In the genomic region with DNA sequence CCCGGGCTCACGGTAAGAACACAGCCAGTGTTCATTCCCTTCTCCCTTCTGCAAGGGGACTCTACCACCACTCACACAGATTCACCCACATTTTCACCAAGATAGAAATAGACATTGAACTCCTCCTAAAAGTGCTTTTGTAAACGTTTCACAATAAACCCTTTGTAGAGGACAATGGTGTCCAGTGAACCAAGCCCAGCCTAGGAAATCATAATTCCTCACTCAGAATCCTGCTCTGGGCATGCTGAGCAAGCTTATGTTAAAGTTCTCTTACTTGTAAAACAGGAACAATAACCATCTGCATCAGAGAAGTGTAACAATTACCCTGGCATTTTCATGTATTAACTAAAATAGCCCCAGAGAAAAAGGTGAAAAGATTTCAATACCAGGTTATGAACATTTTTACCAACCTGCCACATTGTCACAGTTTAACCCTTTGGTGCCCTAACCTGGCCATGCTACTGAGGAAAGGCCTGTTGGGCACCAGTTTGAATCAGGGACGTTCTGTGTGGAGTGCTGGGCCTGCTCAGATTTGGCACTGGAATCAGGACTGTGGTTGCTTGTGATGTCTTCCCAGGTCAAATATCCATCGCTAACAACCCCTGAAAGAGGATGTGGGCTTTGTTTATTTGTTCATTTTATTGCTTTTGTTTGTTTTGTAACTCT, we compare ENCODE assay signal across 19 cellular contexts. TPM values are rescaled to one million over a fixed set of nuclear protein-coding genes. Genes with fewer than 3 reads are reported as not detected.
DNase-seq lines count a peak whose midpoint lies in the region; ATAC-seq lines count a peak whose summit lies in the region.
"Had no signal": no experiment of that assay in that cellular context is flagged by ENCODE, and none has a peak within 500 bp of the region (broad histone marks: within the 10 kb centered on the region; RNA-seq: fewer than 3 reads in every experiment).

No MANE protein-coding gene starts in this region.

- no peak for DNase-seq in activated naive CD4-positive, alpha-beta T cell treated with anti-CD3 and anti-CD28 coated beads, Interleukin-2, amount 10 ng/mL, durations not matched to agents 7 days and 5 days
- no peak for DNase-seq in activated naive CD4-positive, alpha-beta T cell treated with anti-CD3 and anti-CD28 coated beads, Interleukin-2, amount 50 U/mL, for 16 hours
- DNase-seq in activated T-helper 2 cell treated with anti-CD3 and anti-CD28 coated beads, Interferon-gamma antibody, Interleukin-2, Interleukin-4, amounts not matched to agents 10 μg/mL and 5 μg/mL and 100 μg/mL, durations not matched to agents 14 hours and 24 hours and 36 hours (ENCODE audit: low spot score), result no peak
- DNase-seq in left lobe of liver (ENCODE audit: low spot score), result peak; percentile 27
- peak in 9 of 49 donors; percentile 7 to 56 (median 17) for DNase-seq in substantia nigra (lab: John Stamatoyannopoulos, UW)
- DNase-seq in A172 (ENCODE audit: low spot score), result no peak
- no peak for DNase-seq in GDM1 (lab: John Stamatoyannopoulos, UW)
- DNase-seq: activated CD4-positive, alpha-beta T cell treated with anti-CD3 and anti-CD28 coated beads for 4 hours; activated effector memory CD4-positive, alpha-beta T cell treated with anti-CD3 and anti-CD28 coated beads, Interleukin-2, amount 50 U/mL, for 16 hours; Calu3; GOT3; islet precursor cell; Karpas-422; NCI-H187 treated with DMSO at 0.1 percent for 48 hours; NCI-H526 treated with DMSO at 0.1 percent for 48 hours; stimulated activated CD4-positive, alpha-beta T cell treated with anti-CD3 and anti-CD28 coated beads, Interleukin-4, amount 100 ng/mL, for 4 hours; stimulated activated naive CD4-positive, alpha-beta T cell; T-cell had no signal

- no peak overlapping the region for H3K4me3 Mint-ChIP-seq in activated naive CD4-positive, alpha-beta T cell treated with anti-CD3 and anti-CD28 coated beads, Interleukin-2, amount 10 ng/mL, durations not matched to agents 7 days and 5 days
- H3K4me3 Mint-ChIP-seq in activated T-helper 2 cell treated with anti-CD3 and anti-CD28 coated beads, Interferon-gamma antibody, Interleukin-2, Interleukin-4, amounts not matched to agents 10 μg/mL and 5 μg/mL and 100 μg/mL, durations not matched to agents 14 hours and 24 hours and 36 hours (ENCODE audit: low read depth), result no peak overlapping the region
- H3K4me3 Mint-ChIP-seq: T-cell had no signal

- peaks cover 31% of the 10 kb centered on the region for H3K36me3 Mint-ChIP-seq in activated naive CD4-positive, alpha-beta T cell treated with anti-CD3 and anti-CD28 coated beads, Interleukin-2, amount 10 ng/mL, durations not matched to agents 7 days and 5 days
- H3K36me3 Mint-ChIP-seq in activated T-helper 2 cell treated with anti-CD3 and anti-CD28 coated beads, Interferon-gamma antibody, Interleukin-2, Interleukin-4, amounts not matched to agents 10 μg/mL and 5 μg/mL and 100 μg/mL, durations not matched to agents 14 hours and 24 hours and 36 hours (ENCODE audit: low read depth), result peaks cover 21% of the 10 kb centered on the region
- H3K36me3 Mint-ChIP-seq: T-cell had no signal

- peak overlapping the region; percentile 19 for H3K27ac Mint-ChIP-seq in activated naive CD4-positive, alpha-beta T cell treated with anti-CD3 and anti-CD28 coated beads, Interleukin-2, amount 10 ng/mL, durations not matched to agents 7 days and 5 days
- peak overlapping the region; percentile 44 for H3K27ac Mint-ChIP-seq in activated T-helper 2 cell treated with anti-CD3 and anti-CD28 coated beads, Interferon-gamma antibody, Interleukin-2, Interleukin-4, amounts not matched to agents 10 μg/mL and 5 μg/mL and 100 μg/mL, durations not matched to agents 14 hours and 24 hours and 36 hours

- CTCF ChIA-PET in activated naive CD4-positive, alpha-beta T cell treated with anti-CD3 and anti-CD28 coated beads, Interleukin-2, amount 10 ng/mL, durations not matched to agents 7 days and 5 days (lab: Charles Lee), result interaction anchor here (1.1 to 1.9 kb wide), 3 partner anchors 23 to 68 kb away, joined by 3 to 7 read pairs (median 5); no protein-coding TSS in a partner anchor

- peak overlapping the region; percentile 73 for H3K27ac ChIP-seq in substantia nigra (ENCODE audit: low read depth, low read length, poor library complexity, severe bottlenecking)

- ATAC-seq in left lobe of liver, result peak; percentile 23
- ATAC-seq in GM18870 (IDR thresholded peaks at IDR 0.05; ENCODE audit: unreplicated experiment), result no peak
- ATAC-seq: T-cell had no signal

- peaks cover 66% of the 10 kb centered on the region for H3K4me1 Mint-ChIP-seq in activated naive CD4-positive, alpha-beta T cell treated with anti-CD3 and anti-CD28 coated beads, Interleukin-2, amount 10 ng/mL, durations not matched to agents 7 days and 5 days
- H3K4me1 Mint-ChIP-seq in activated T-helper 2 cell treated with anti-CD3 and anti-CD28 coated beads, Interferon-gamma antibody, Interleukin-2, Interleukin-4, amounts not matched to agents 10 μg/mL and 5 μg/mL and 100 μg/mL, durations not matched to agents 14 hours and 24 hours and 36 hours (ENCODE audit: low read depth), result peaks cover 54% of the 10 kb centered on the region

- no peaks in the 10 kb centered on the region for H3K9me3 Mint-ChIP-seq in activated naive CD4-positive, alpha-beta T cell treated with anti-CD3 and anti-CD28 coated beads, Interleukin-2, amount 10 ng/mL, durations not matched to agents 7 days and 5 days
- no peaks in the 10 kb centered on the region for H3K9me3 Mint-ChIP-seq in activated T-helper 2 cell treated with anti-CD3 and anti-CD28 coated beads, Interferon-gamma antibody, Interleukin-2, Interleukin-4, amounts not matched to agents 10 μg/mL and 5 μg/mL and 100 μg/mL, durations not matched to agents 14 hours and 24 hours and 36 hours
- H3K9me3 Mint-ChIP-seq: T-cell had no signal

- intact Hi-C loops in activated T-helper 2 cell treated with anti-CD3 and anti-CD28 coated beads, Interferon-gamma antibody, Interleukin-2, Interleukin-4, amounts not matched to agents 10 μg/mL and 5 μg/mL and 100 μg/mL, durations not matched to agents 14 hours and 24 hours and 36 hours (cut with micrococcal nuclease), result loop anchor here (5.0 to 10.0 kb wide), 2 partner anchors 397 to 535 kb away; a partner anchor contains a TSS

- H3K27me3 Mint-ChIP-seq in activated naive CD4-positive, alpha-beta T cell treated with anti-CD3 and anti-CD28 coated beads, Interleukin-2, amount 10 ng/mL, durations not matched to agents 7 days and 5 days, result no peaks in the 10 kb centered on the region
- H3K27me3 Mint-ChIP-seq in activated T-helper 2 cell treated with anti-CD3 and anti-CD28 coated beads, Interferon-gamma antibody, Interleukin-2, Interleukin-4, amounts not matched to agents 10 μg/mL and 5 μg/mL and 100 μg/mL, durations not matched to agents 14 hours and 24 hours and 36 hours (ENCODE audit: low read depth), result no peaks in the 10 kb centered on the region
- H3K27me3 Mint-ChIP-seq: T-cell had no signal

RNA-seq across cellular contexts. Expression of a gene that starts 22.5 kb away (rescaled TPM):
- total RNA-seq in activated T-helper 2 cell treated with anti-CD3 and anti-CD28 coated beads, Interferon-gamma antibody, Interleukin-2, Interleukin-4, amounts not matched to agents 10 μg/mL and 5 μg/mL and 100 μg/mL, durations not matched to agents 14 hours and 24 hours and 36 hours, result 329 and 341 TPM in 2 replicates
- 151 TPM for total RNA-seq in left lobe of liver
- 244 and 300 TPM in 2 replicates for total RNA-seq in A172 (2014; rRNA removed; shearing (Covaris generic))

RNA-seq across cellular contexts. Expression of a gene that starts 56.6 kb away (rescaled TPM):
- 66.0 and 68.7 TPM in 2 replicates for total RNA-seq in activated T-helper 2 cell treated with anti-CD3 and anti-CD28 coated beads, Interferon-gamma antibody, Interleukin-2, Interleukin-4, amounts not matched to agents 10 μg/mL and 5 μg/mL and 100 μg/mL, durations not matched to agents 14 hours and 24 hours and 36 hours
- total RNA-seq in left lobe of liver, result 15.0 TPM
- 12.5 and 24.1 TPM in 2 replicates for total RNA-seq in A172 (2014; rRNA removed; shearing (Covaris generic))
